ENCODE assay signal across 1 cellular context in the genomic region with DNA sequence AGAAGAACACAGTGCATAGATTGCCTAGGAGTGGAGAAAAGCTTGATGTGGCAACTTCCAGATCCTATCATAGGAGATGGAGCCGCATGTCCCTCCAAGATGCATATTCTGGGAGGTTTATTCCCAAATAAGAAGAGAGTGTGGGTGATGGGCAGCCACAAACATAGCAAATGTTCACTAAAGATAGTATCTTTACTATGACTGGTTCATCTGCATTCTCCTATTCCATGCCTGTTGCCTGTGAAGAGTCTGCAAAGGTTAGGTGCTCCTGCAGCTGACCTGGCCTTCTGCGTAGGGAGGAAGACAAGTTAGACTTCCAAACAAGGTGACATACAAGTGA.
TF ChIP-seq lines count a peak whose summit lies in the region.

No MANE protein-coding gene starts in this region.

TF ChIP-seq in HCT116, 20 proteins besides CTCF, POLR2A, EP300 and RAD21:
- no peak for TF ChIP-seq YY1 (IDR thresholded peaks at IDR 0.05; ENCODE audit: extremely low read depth, insufficient replicate concordance, low read depth, low read length)
TF ChIP-seq in HCT116: peak in this region for 0.
